ENCODE assay signal across 9 cellular contexts in the genomic region with DNA sequence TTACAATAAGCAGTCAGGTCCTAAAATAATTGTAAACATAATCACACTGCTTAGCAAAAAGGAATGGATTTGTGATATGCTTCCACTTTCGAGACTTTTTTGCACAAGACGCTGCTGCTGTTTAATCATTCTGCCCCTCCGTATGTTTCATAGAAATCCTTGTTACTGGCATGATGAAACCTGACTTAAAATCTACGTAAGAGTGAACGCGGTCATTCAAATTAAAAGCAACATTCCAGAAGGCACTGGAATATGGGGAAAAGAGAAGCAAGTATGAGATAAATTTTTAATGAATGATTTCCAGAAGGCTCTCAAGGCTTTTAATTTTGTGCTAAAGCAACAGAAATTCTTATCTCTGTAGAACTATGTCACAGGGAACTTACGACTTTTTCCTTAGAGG. TPM values are rescaled to one million over a fixed set of nuclear protein-coding genes. Genes with fewer than 3 reads are reported as not detected.
DNase-seq lines count a peak whose midpoint lies in the region; TF ChIP-seq lines count a peak whose summit lies in the region.
"Had no signal": no experiment of that assay in that cellular context is flagged by ENCODE, and none has a peak within 500 bp of the region (broad histone marks: within the 10 kb centered on the region; RNA-seq: fewer than 3 reads in every experiment).

No MANE protein-coding gene starts in this region.

- peak overlapping the region; percentile 81 for H3K9ac ChIP-seq in iPS-18a (ENCODE audit: low read length)
- peak overlapping the region in 4 of 5 donors; percentile 69 to 91 (median 82) for H3K9ac ChIP-seq in subcutaneous abdominal adipose tissue (ENCODE audit: low read length in 5 of 5)

- no peaks in the 10 kb centered on the region for H3K9me3 ChIP-seq in iPS-18a (ENCODE audit: control insufficient read depth, low read depth, low read length)
- no peaks in the 10 kb centered on the region for H3K9me3 ChIP-seq in subcutaneous abdominal adipose tissue (ENCODE audit: control insufficient read depth in 5 of 5, low read length in 5 of 5)

- no peak for TF ChIP-seq CTCF in GM10266 (IDR thresholded peaks at IDR 0.05; ENCODE audit: control insufficient read depth, insufficient read depth, low read depth, missing control alignments)

- no peaks in the 10 kb centered on the region for H3K9me3 Mint-ChIP-seq in activated CD4-positive, alpha-beta T cell treated with anti-CD3 and anti-CD28 coated beads, Interleukin-2, amount 10 ng/mL, durations not matched to agents 24 days and 14 days
- H3K9me3 Mint-ChIP-seq in activated T-helper 2 cell treated with anti-CD3 and anti-CD28 coated beads, Interferon-gamma antibody, Interleukin-2, Interleukin-4, amounts not matched to agents 10 μg/mL and 5 μg/mL and 100 μg/mL, durations not matched to agents 14 hours and 24 hours and 36 hours, result no peaks in the 10 kb centered on the region

- H3K36me3 ChIP-seq in iPS-18a (ENCODE audit: control insufficient read depth, low read depth, low read length) (peaks cover 8% of the 10 kb centered on the region), subcutaneous abdominal adipose tissue (ENCODE audit: control insufficient read depth in 5 of 5, insufficient read depth in 5 of 5, low read length in 5 of 5) (peaks cover 0 to 2% (median 0%) of the 10 kb centered on the region in 5 donors)

- H3K27ac ChIP-seq in iPS-18a (ENCODE audit: low read length) (no peak overlapping the region), subcutaneous abdominal adipose tissue (ENCODE audit: low read depth, low read length) (peak overlapping the region; percentile 68)

- peak overlapping the region; percentile 94 for H3K27ac Mint-ChIP-seq in activated CD4-positive, alpha-beta T cell treated with anti-CD3 and anti-CD28 coated beads, Interleukin-2, amount 10 ng/mL, durations not matched to agents 24 days and 14 days
- H3K27ac Mint-ChIP-seq in activated T-helper 2 cell treated with anti-CD3 and anti-CD28 coated beads, Interferon-gamma antibody, Interleukin-2, Interleukin-4, amounts not matched to agents 10 μg/mL and 5 μg/mL and 100 μg/mL, durations not matched to agents 14 hours and 24 hours and 36 hours, result peak overlapping the region; percentile 92

- peak overlapping the region; percentile 80 for H3K4me3 ChIP-seq in iPS-18a (ENCODE audit: low read length)
- H3K4me3 ChIP-seq in subcutaneous abdominal adipose tissue (ENCODE audit: low read depth in 1 of 5, low read length in 5 of 5), result peak overlapping the region; percentile 71 to 82 (median 76)

- H3K4me3 Mint-ChIP-seq in activated CD4-positive, alpha-beta T cell treated with anti-CD3 and anti-CD28 coated beads, Interleukin-2, amount 10 ng/mL, durations not matched to agents 24 days and 14 days, result peak overlapping the region; percentile 95
- peak overlapping the region; percentile 95 for H3K4me3 Mint-ChIP-seq in activated T-helper 2 cell treated with anti-CD3 and anti-CD28 coated beads, Interferon-gamma antibody, Interleukin-2, Interleukin-4, amounts not matched to agents 10 μg/mL and 5 μg/mL and 100 μg/mL, durations not matched to agents 14 hours and 24 hours and 36 hours (ENCODE audit: low read depth)

- H3K27me3 ChIP-seq in iPS-18a (ENCODE audit: control insufficient read depth, insufficient read depth, low read length) (no peaks in the 10 kb centered on the region), subcutaneous abdominal adipose tissue (ENCODE audit: control insufficient read depth in 5 of 5, insufficient read depth in 4 of 5, low read length in 5 of 5) (peaks cover 0 to 4% (median 0%) of the 10 kb centered on the region in 5 donors)

- H3K4me1 ChIP-seq in iPS-18a (ENCODE audit: control insufficient read depth, low read depth, low read length), result peaks cover 27% of the 10 kb centered on the region
- H3K4me1 ChIP-seq in subcutaneous abdominal adipose tissue (ENCODE audit: control insufficient read depth in 5 of 5, insufficient read depth in 5 of 5, low read length in 5 of 5), result peaks cover 2 to 16% (median 15%) of the 10 kb centered on the region in 5 donors

- H3K36me3 Mint-ChIP-seq in activated CD4-positive, alpha-beta T cell treated with anti-CD3 and anti-CD28 coated beads, Interleukin-2, amount 10 ng/mL, durations not matched to agents 24 days and 14 days (ENCODE audit: low read depth), result peaks cover 36% of the 10 kb centered on the region
- H3K36me3 Mint-ChIP-seq in activated T-helper 2 cell treated with anti-CD3 and anti-CD28 coated beads, Interferon-gamma antibody, Interleukin-2, Interleukin-4, amounts not matched to agents 10 μg/mL and 5 μg/mL and 100 μg/mL, durations not matched to agents 14 hours and 24 hours and 36 hours (ENCODE audit: low read depth), result peaks cover 42% of the 10 kb centered on the region

- intact Hi-C loops in activated CD4-positive, alpha-beta T cell treated with anti-CD3 and anti-CD28 coated beads, Interleukin-2, amount 10 ng/mL, durations not matched to agents 24 days and 14 days (cut with micrococcal nuclease), result loop anchor here (2.0 to 10.0 kb wide), 2 partner anchors 333 to 895 kb away; no protein-coding TSS in a partner anchor
- intact Hi-C loops in activated T-helper 2 cell treated with anti-CD3 and anti-CD28 coated beads, Interferon-gamma antibody, Interleukin-2, Interleukin-4, amounts not matched to agents 10 μg/mL and 5 μg/mL and 100 μg/mL, durations not matched to agents 14 hours and 24 hours and 36 hours (cut with micrococcal nuclease), result loop anchor here (2.0 to 5.0 kb wide), 3 partner anchors 49 to 1288 kb away; a partner anchor contains a TSS

- no peak for DNase-seq in activated CD4-positive, alpha-beta T cell treated with anti-CD3 and anti-CD28 coated beads, Interleukin-2, amount 10 ng/mL, durations not matched to agents 24 days and 14 days
- no peak for DNase-seq in activated CD4-positive, alpha-beta T cell treated with anti-CD3 and anti-CD28 coated beads for 48 hours
- DNase-seq in activated T-helper 2 cell treated with anti-CD3 and anti-CD28 coated beads, Interferon-gamma antibody, Interleukin-2, Interleukin-4, amounts not matched to agents 10 μg/mL and 5 μg/mL and 100 μg/mL, durations not matched to agents 14 hours and 24 hours and 36 hours (ENCODE audit: low spot score), result no peak
- DNase-seq in GM10266 (ENCODE audit: extremely low spot score) (no peak), nucleus accumbens (lab: John Stamatoyannopoulos, UW) (no peak), germinal center (ENCODE audit: low spot score) (no peak)
- DNase-seq: NCI-H2171 had no signal

- H3K27me3 Mint-ChIP-seq in activated CD4-positive, alpha-beta T cell treated with anti-CD3 and anti-CD28 coated beads, Interleukin-2, amount 10 ng/mL, durations not matched to agents 24 days and 14 days, result no peaks in the 10 kb centered on the region
- no peaks in the 10 kb centered on the region for H3K27me3 Mint-ChIP-seq in activated T-helper 2 cell treated with anti-CD3 and anti-CD28 coated beads, Interferon-gamma antibody, Interleukin-2, Interleukin-4, amounts not matched to agents 10 μg/mL and 5 μg/mL and 100 μg/mL, durations not matched to agents 14 hours and 24 hours and 36 hours (ENCODE audit: low read depth)

- H3K4me1 Mint-ChIP-seq in activated CD4-positive, alpha-beta T cell treated with anti-CD3 and anti-CD28 coated beads, Interleukin-2, amount 10 ng/mL, durations not matched to agents 24 days and 14 days, result peaks cover 50% of the 10 kb centered on the region
- H3K4me1 Mint-ChIP-seq in activated T-helper 2 cell treated with anti-CD3 and anti-CD28 coated beads, Interferon-gamma antibody, Interleukin-2, Interleukin-4, amounts not matched to agents 10 μg/mL and 5 μg/mL and 100 μg/mL, durations not matched to agents 14 hours and 24 hours and 36 hours (ENCODE audit: low read depth), result peaks cover 55% of the 10 kb centered on the region

RNA-seq across cellular contexts. Expression of a gene that starts 1.1 kb away (rescaled TPM):
- 113 and 116 TPM in 2 replicates for total RNA-seq in activated CD4-positive, alpha-beta T cell treated with anti-CD3 and anti-CD28 coated beads, Interleukin-2, amount 10 ng/mL, durations not matched to agents 24 days and 14 days
- total RNA-seq in activated T-helper 2 cell treated with anti-CD3 and anti-CD28 coated beads, Interferon-gamma antibody, Interleukin-2, Interleukin-4, amounts not matched to agents 10 μg/mL and 5 μg/mL and 100 μg/mL, durations not matched to agents 14 hours and 24 hours and 36 hours, result 113 and 115 TPM in 2 replicates

RNA-seq across cellular contexts. Expression of a gene that starts 43.2 kb away (rescaled TPM):
- total RNA-seq in activated CD4-positive, alpha-beta T cell treated with anti-CD3 and anti-CD28 coated beads, Interleukin-2, amount 10 ng/mL, durations not matched to agents 24 days and 14 days, result 42.5 and 50.8 TPM in 2 replicates
- 53.4 and 57.5 TPM in 2 replicates for total RNA-seq in activated T-helper 2 cell treated with anti-CD3 and anti-CD28 coated beads, Interferon-gamma antibody, Interleukin-2, Interleukin-4, amounts not matched to agents 10 μg/mL and 5 μg/mL and 100 μg/mL, durations not matched to agents 14 hours and 24 hours and 36 hours

RNA-seq across cellular contexts. Expression of a gene that starts 48.7 kb away (rescaled TPM):
- total RNA-seq in activated CD4-positive, alpha-beta T cell treated with anti-CD3 and anti-CD28 coated beads, Interleukin-2, amount 10 ng/mL, durations not matched to agents 24 days and 14 days, result 40.9 and 41.1 TPM in 2 replicates
- 36.3 and 40.0 TPM in 2 replicates for total RNA-seq in activated T-helper 2 cell treated with anti-CD3 and anti-CD28 coated beads, Interferon-gamma antibody, Interleukin-2, Interleukin-4, amounts not matched to agents 10 μg/mL and 5 μg/mL and 100 μg/mL, durations not matched to agents 14 hours and 24 hours and 36 hours
